Comparison of ENCODE assay signal across 8 cellular contexts in the genomic region with DNA sequence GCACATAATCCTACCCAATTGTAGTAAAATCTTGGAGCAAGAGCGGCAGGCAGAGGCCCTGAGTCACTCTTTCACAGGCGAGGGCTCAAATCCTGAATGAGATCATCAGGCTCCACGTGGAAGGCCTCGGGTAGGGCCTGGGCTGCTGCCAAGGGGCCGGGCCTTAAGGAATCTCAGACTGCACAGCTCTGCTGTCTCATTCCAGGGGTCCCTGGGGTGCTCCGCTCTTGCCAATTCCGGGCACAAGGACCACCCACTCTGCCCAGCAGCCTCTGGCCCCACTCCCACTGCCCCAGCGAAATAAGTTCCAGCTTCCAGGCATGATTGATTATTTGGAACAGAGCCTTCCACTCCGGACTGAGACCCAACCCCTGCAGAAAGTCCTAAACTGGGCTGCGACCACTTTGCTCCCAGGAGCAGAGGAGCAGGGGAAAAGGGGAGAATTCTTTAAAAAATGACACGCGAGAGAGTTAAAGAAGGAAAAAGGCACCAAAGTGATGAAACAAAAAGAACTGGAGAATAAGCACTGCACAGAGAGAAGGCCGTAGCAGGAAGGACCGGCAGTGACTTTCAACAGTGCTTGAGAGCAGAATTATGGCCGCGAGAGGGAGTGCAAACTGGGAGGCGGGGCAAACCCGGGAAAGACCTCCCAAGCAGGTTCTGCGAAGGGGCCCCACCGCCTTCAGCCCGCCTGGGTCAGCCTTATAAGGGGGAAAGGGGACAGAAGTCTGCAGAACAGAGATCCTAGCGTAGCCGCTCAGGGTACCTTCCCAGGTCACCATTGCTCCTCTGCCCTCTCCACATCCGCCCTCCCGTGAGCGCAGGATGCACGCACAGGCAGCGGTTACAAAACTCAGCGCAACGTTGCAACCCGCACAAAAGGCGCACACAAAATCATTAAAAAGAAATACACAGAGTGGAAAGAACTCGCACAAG. TPM values are rescaled to one million over a fixed set of nuclear protein-coding genes. Genes with fewer than 3 reads are reported as not detected.
DNase-seq lines count a peak whose midpoint lies in the region; ATAC-seq and TF ChIP-seq lines count a peak whose summit lies in the region.

No MANE protein-coding gene starts in this region.

- TF ChIP-seq CTCF in heart right ventricle (IDR thresholded peaks at IDR 0.05) (peak in 8 of 9 donors; percentile 26 to 62 (median 41)), omental fat pad (IDR thresholded peaks at IDR 0.05) (no peak)

- intact Hi-C loops in heart right ventricle (cut with DNase I), result loop anchor here in 5 of 10 donors (5.0 to 10.0 kb wide), 6 partner anchors 71 to 1672 kb away; no protein-coding TSS in a partner anchor

- peak overlapping the region; percentile 60 to 95 (median 80) for H3K4me3 ChIP-seq in heart right ventricle

- ATAC-seq in heart right ventricle, result peak; percentile 45 to 69 (median 65)
- peak; percentile 65 for ATAC-seq in omental fat pad (ENCODE audit: low FRiP score)
- ATAC-seq in GM18858 (IDR thresholded peaks at IDR 0.05; ENCODE audit: unreplicated experiment), result no peak

- H3K4me1 ChIP-seq in heart right ventricle, result peaks cover 3 to 67% (median 57%) of the 10 kb centered on the region in 9 donors

- H3K27ac ChIP-seq in heart right ventricle, result peak overlapping the region; percentile 93 to 99 (median 96)

- H3K27me3 ChIP-seq in heart right ventricle, result peaks cover 0 to 56% (median 0%) of the 10 kb centered on the region in 7 donors

- 1% methylated on average over 33 of the region's 33 CpGs for WGBS in heart right ventricle, 2 donors

- DNase-seq in DMS 273 (lab: John Stamatoyannopoulos, UW; ENCODE audit: unreplicated experiment), result peak; percentile 60
- DNase-seq in DMS 273 treated with DMSO at 0.1 percent for 48 hours (lab: John Stamatoyannopoulos, UW), result no peak
- peak; percentile 95 to 98 for DNase-seq in NCI-H446 (lab: John Stamatoyannopoulos, UW)
- peak; percentile 94 for DNase-seq in amniotic stem cell (lab: John Stamatoyannopoulos, UW)
- peak; percentile 90 to 95 for DNase-seq in heart right ventricle
- DNase-seq in omental fat pad (ENCODE audit: low spot score), result peak; percentile 69
- DNase-seq in NCI-H128 (lab: John Stamatoyannopoulos, UW; ENCODE audit: unreplicated experiment), result no peak

- H3K36me3 ChIP-seq in heart right ventricle, result peaks cover 0 to 47% (median 42%) of the 10 kb centered on the region in 9 donors

- H3K9me3 ChIP-seq in heart right ventricle, result no peaks in the 10 kb centered on the region

RNA-seq across cellular contexts. Expression of a gene that starts 2.0 kb away (rescaled TPM):
- total RNA-seq in heart right ventricle (100 to 1,000 TPM in 2 of 10 donors, 10 to 100 TPM in 8; 43.7 to 169 (median 78.1) TPM), omental fat pad (100 to 1,000 TPM; 156 to 391 (median 347) TPM)
- polyA plus RNA-seq in heart right ventricle, result 10 to 100 TPM; 20.4 to 29.8 TPM

Comparison
In these comparisons a context has a peak if more than half of its experiments do, and no peak if none do; other contexts are left out.
1. DNase-seq: peak in DMS 273 (single experiment), NCI-H446 (2 of 2), amniotic stem cell (single experiment), heart right ventricle (2 of 2) and omental fat pad (single experiment); none in DMS 273 treated with DMSO at 0.1 percent for 48 hours (single experiment) and NCI-H128 (single experiment).
2. CTCF ChIP-seq: peak in heart right ventricle (8 of 9); none in omental fat pad (0 of 3).